Comparison of ENCODE assay signal across 9 cellular contexts in the genomic region with DNA sequence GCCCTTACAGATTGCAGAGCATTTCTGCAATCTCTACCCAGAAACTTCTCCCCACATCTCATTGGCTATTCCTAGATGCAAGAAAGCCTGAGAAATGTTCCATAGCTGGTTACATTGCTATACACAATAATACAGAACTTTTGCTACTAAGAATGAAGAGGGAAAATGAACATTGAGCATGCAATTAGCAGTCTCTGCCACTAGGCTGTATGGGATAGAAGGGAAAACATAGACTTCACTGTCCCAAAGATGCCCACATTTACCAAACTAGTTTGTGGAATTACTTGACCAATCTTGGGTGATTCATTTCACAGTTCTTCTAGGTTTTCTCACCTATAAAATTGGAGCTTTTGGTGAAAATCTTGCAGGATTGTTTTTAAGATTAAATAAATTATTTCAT.
A peak's percentile ranks its signal among the peaks of the same experiment; 100 is the strongest.
DNase-seq lines count a peak whose midpoint lies in the region; ATAC-seq and TF ChIP-seq lines count a peak whose summit lies in the region.
"Had no signal": no experiment of that assay in that cellular context is flagged by ENCODE, and none has a peak within 500 bp of the region (broad histone marks: within the 10 kb centered on the region; RNA-seq: fewer than 3 reads in every experiment).

No MANE protein-coding gene starts in this region.

- no peaks in the 10 kb centered on the region for H3K36me3 ChIP-seq in PC-3 (ENCODE audit: low read depth, low read length)
- H3K36me3 ChIP-seq in upper lobe of left lung, result no peaks in the 10 kb centered on the region

- H2AFZ ChIP-seq in PC-3 (ENCODE audit: low read length), result no peak overlapping the region

- POLR2A ChIA-PET in PC-3 (lab: Charles Lee; ENCODE audit: unreplicated experiment), result interaction anchor here (0.6 kb wide), 1 partner anchor 103 kb away, joined by 7 read pairs; no protein-coding TSS in a partner anchor

- TF ChIP-seq POLR2A in upper lobe of left lung (IDR thresholded peaks at IDR 0.05), result no peak

- H3K27me3 ChIP-seq in PC-3 (ENCODE audit: low read length), result no peaks in the 10 kb centered on the region
- H3K27me3 ChIP-seq in upper lobe of left lung, result no peaks in the 10 kb centered on the region

- H3K4me1 ChIP-seq in PC-3 (ENCODE audit: insufficient read depth, low read length) (no peaks in the 10 kb centered on the region), upper lobe of left lung (no peaks in the 10 kb centered on the region)

- H3K4me2 ChIP-seq in PC-3 (ENCODE audit: low read length), result no peak overlapping the region

- no peaks in the 10 kb centered on the region for H4K20me1 ChIP-seq in PC-3 (ENCODE audit: low read length)

- no peaks in the 10 kb centered on the region for H3K79me2 ChIP-seq in PC-3 (ENCODE audit: low read length)

- H3K27ac Mint-ChIP-seq in glutamatergic neuron (ENCODE audit: unreplicated experiment), result no peak overlapping the region
- H3K27ac Mint-ChIP-seq: natural killer cell treated with Interleukin-12 subunit alpha and Interleukin-12 subunit beta and Interleukin-15 and Interleukin-18, amount 100 ng/mL, for 72 hours had no signal

- BruUV-seq in PC-3 (replicated peaks; lab: Mats Ljungman, UMichigan), result no TSS peak

- H3K4me3 ChIP-seq in PC-3 (ENCODE audit: low read length) (no peak overlapping the region), upper lobe of left lung (no peak overlapping the region)

- no peak overlapping the region for H3K4me3 Mint-ChIP-seq in glutamatergic neuron (ENCODE audit: unreplicated experiment)
- H3K4me3 Mint-ChIP-seq: natural killer cell treated with Interleukin-12 subunit alpha and Interleukin-12 subunit beta and Interleukin-15 and Interleukin-18, amount 100 ng/mL, for 72 hours had no signal

- no peaks in the 10 kb centered on the region for H3K9me2 ChIP-seq in PC-3 (replicated peaks; ENCODE audit: low read length)

- no peaks in the 10 kb centered on the region for H3K9me3 ChIP-seq in PC-3 (ENCODE audit: low read length)
- no peaks in the 10 kb centered on the region for H3K9me3 ChIP-seq in upper lobe of left lung

- peaks cover 6% of the 10 kb centered on the region for H3K9me3 Mint-ChIP-seq in glutamatergic neuron (ENCODE audit: unreplicated experiment)

- TF ChIP-seq CTCF in PC-3 (conservative IDR thresholded peaks at IDR 0.05; ENCODE audit: low read depth, low read length) (peak; percentile 71), glutamatergic neuron (IDR thresholded peaks at IDR 0.05; ENCODE audit: partially characterized antibody, unreplicated experiment) (peak; percentile 75), upper lobe of left lung (IDR thresholded peaks at IDR 0.05) (peak in 1 of 6 experiments; percentile 27)

- peak; percentile 29 for ATAC-seq in GM21723 (IDR thresholded peaks at IDR 0.05; ENCODE audit: unreplicated experiment)
- ATAC-seq in PC-3, result peak; percentile 55; the same call in 1 of the 2 replicates
- no peak for ATAC-seq in HG03097 (IDR thresholded peaks at IDR 0.05; ENCODE audit: low FRiP score, unreplicated experiment)
- no peak for ATAC-seq in upper lobe of left lung (ENCODE audit: low FRiP score in 2 of 2)
- ATAC-seq: natural killer cell treated with Interleukin-12 subunit alpha and Interleukin-12 subunit beta and Interleukin-15 and Interleukin-18, amount 100 ng/mL, for 72 hours had no signal

- no peaks in the 10 kb centered on the region for H3K36me3 Mint-ChIP-seq in glutamatergic neuron (ENCODE audit: unreplicated experiment)

- H3K9ac ChIP-seq in PC-3 (ENCODE audit: low read length), result no peak overlapping the region

- no peaks in the 10 kb centered on the region for H3F3A ChIP-seq in PC-3 (ENCODE audit: low read length, unreplicated experiment)

- DNase-seq in AG20443 (ENCODE audit: low spot score) (peak; percentile 12), PC-3 (peak; percentile 54), glutamatergic neuron (no peak), nucleus accumbens (lab: John Stamatoyannopoulos, UW) (no peak), upper lobe of left lung (no peak)
- no peak for DNase-seq in activated CD4-positive, alpha-beta T cell treated with anti-CD3 and anti-CD28 coated beads for 48 hours

- intact Hi-C loops in PC-3 (cut with micrococcal nuclease), result no loop called here

- H3K27ac ChIP-seq in PC-3 (ENCODE audit: low read length) (no peak overlapping the region), upper lobe of left lung (no peak overlapping the region)

- CTCF ChIA-PET in PC-3 (lab: Charles Lee), result no interaction called here

- TF ChIP-seq EP300 in upper lobe of left lung (IDR thresholded peaks at IDR 0.05), result no peak

- H3K4me1 Mint-ChIP-seq in glutamatergic neuron (ENCODE audit: low read depth, unreplicated experiment), result peaks cover 13% of the 10 kb centered on the region

- peaks cover 5% of the 10 kb centered on the region for H3K27me3 Mint-ChIP-seq in glutamatergic neuron (ENCODE audit: unreplicated experiment)
- H3K27me3 Mint-ChIP-seq: natural killer cell treated with Interleukin-12 subunit alpha and Interleukin-12 subunit beta and Interleukin-15 and Interleukin-18, amount 100 ng/mL, for 72 hours had no signal

Comparison
In these comparisons a context has a peak if more than half of its experiments do, and no peak if none do; other contexts are left out.
1. DNase-seq: peak in AG20443 (single experiment) and PC-3 (single experiment); none in glutamatergic neuron (single experiment), nucleus accumbens (0 of 56), upper lobe of left lung (0 of 2) and activated CD4-positive, alpha-beta T cell treated with anti-CD3 and anti-CD28 coated beads for 48 hours (single experiment).
2. ATAC-seq: peak in GM21723 (single experiment) and PC-3 (single experiment); none in HG03097 (single experiment) and upper lobe of left lung (0 of 2).